In genomic region chr13:59607780-59608233, GRCh38 we compare ENCODE assay signal across 26 cellular contexts.
DNase-seq lines count a peak whose midpoint lies in the region; ATAC-seq and TF ChIP-seq lines count a peak whose summit lies in the region.
"Had no signal": no experiment of that assay in that cellular context is flagged by ENCODE, and none has a peak within 500 bp of the region (broad histone marks: within the 10 kb centered on the region; RNA-seq: fewer than 3 reads in every experiment).

No MANE protein-coding gene starts in this region.

- H3K27me3 Mint-ChIP-seq in Caco-2 (ENCODE audit: insufficient read depth, unreplicated experiment), result no peaks in the 10 kb centered on the region

- H3K4me1 Mint-ChIP-seq in Caco-2 (ENCODE audit: low read depth, unreplicated experiment), result peaks cover 22% of the 10 kb centered on the region
- H3K4me1 Mint-ChIP-seq: memory B cell, naive B cell, T-cell had no signal

- H3K27ac Mint-ChIP-seq in Caco-2 (ENCODE audit: unreplicated experiment), result peak overlapping the region; percentile 81
- H3K27ac Mint-ChIP-seq: activated CD8-positive, alpha-beta T cell treated with anti-CD3 and anti-CD28 coated beads, Interleukin-2, amount 10 ng/mL, durations not matched to agents 7 days and 5 days; memory B cell; naive B cell; T-cell had no signal

- 17% methylated on average over 1 of the region's 2 CpGs for WGBS in hepatocyte (ENCODE audit: low lambda C conversion rate, missing lambda C conversion rate)

- no peaks in the 10 kb centered on the region for H3K9me3 ChIP-seq in Caco-2
- no peaks in the 10 kb centered on the region for H3K9me3 ChIP-seq in hepatocyte (ENCODE audit: low read depth)
- H3K9me3 ChIP-seq: right atrium auricular region, SJCRH30 had no signal

- POLR2A ChIA-PET in Caco-2 (lab: Charles Lee), result no interaction called here

- H3K4me2 ChIP-seq in hepatocyte, result peak overlapping the region; percentile 61

- no peak overlapping the region for H3K4me3 ChIP-seq in Caco-2 (ENCODE audit: low read depth, low read length)
- no peak overlapping the region for H3K4me3 ChIP-seq in hepatocyte
- H3K4me3 ChIP-seq: heart right ventricle, right atrium auricular region, SJCRH30 had no signal

- H3K9me3 Mint-ChIP-seq in Caco-2 (ENCODE audit: unreplicated experiment), result peaks cover 26% of the 10 kb centered on the region

- BruUV-seq in Caco-2 (replicated peaks; lab: Mats Ljungman, UMichigan), result no TSS peak

- peak; percentile 57 to 69 for DNase-seq in Caco-2
- DNase-seq in HT-29 (ENCODE audit: low spot score), result peak; percentile 32
- DNase-seq in hepatocyte (ENCODE audit: low spot score), result no peak
- no peak for DNase-seq in putamen (ENCODE audit: low spot score)
- no peak for DNase-seq in cerebellar cortex (ENCODE audit: low spot score)
- no peak for DNase-seq in T-helper 2 cell
- DNase-seq: activated CD4-positive, alpha-beta T cell treated with anti-CD3 and anti-CD28 coated beads for 1 hour; activated CD8-positive, alpha-beta T cell treated with anti-CD3 and anti-CD28 coated beads, Interleukin-2, amount 10 ng/mL, durations not matched to agents 7 days and 5 days; activated gamma-delta T cell; DND-41; effector CD4-positive, alpha-beta T cell; foreskin keratinocyte; heart right ventricle; IMR-90; naive B cell; NCI-H1105; NCI-H2029 treated with DMSO at 0.1 percent for 48 hours; NK-92 treated with Interleukin-12 subunit alpha and Interleukin-12 subunit beta, amount 100 ng/mL, for 24 hours; occipital lobe; SJCRH30; stimulated activated naive CD8-positive, alpha-beta T cell treated with anti-CD3 and anti-CD28 coated beads, Interleukin-15, Interleukin-2, amounts not matched to agents 100 U/mL and 50 U/mL, for 24 hours; T-cell had no signal

- ATAC-seq in GM19324 (IDR thresholded peaks at IDR 0.05; ENCODE audit: low FRiP score, unreplicated experiment), result peak; percentile 50
- no peak for ATAC-seq in GM19455 (IDR thresholded peaks at IDR 0.05; ENCODE audit: unreplicated experiment)
- ATAC-seq: activated CD8-positive, alpha-beta T cell treated with anti-CD3 and anti-CD28 coated beads, Interleukin-2, amount 10 ng/mL, durations not matched to agents 7 days and 5 days; foreskin keratinocyte; heart right ventricle; stimulated activated naive CD8-positive, alpha-beta T cell treated with anti-CD3 and anti-CD28 coated beads, Interleukin-15, Interleukin-2, amounts not matched to agents 100 U/mL and 50 U/mL, for 24 hours; T-cell had no signal

- H3K4me1 ChIP-seq in Caco-2 (peaks cover 26% of the 10 kb centered on the region), hepatocyte (ENCODE audit: insufficient read depth) (peaks cover 9% of the 10 kb centered on the region)
- H3K4me1 ChIP-seq: foreskin keratinocyte, heart right ventricle, right atrium auricular region, SJCRH30 had no signal

- H3K27me3 ChIP-seq in Caco-2 (replicated peaks; ENCODE audit: control insufficient read depth, insufficient read depth, low read length) (no peaks in the 10 kb centered on the region), hepatocyte (no peaks in the 10 kb centered on the region)
- H3K27me3 ChIP-seq: foreskin keratinocyte, heart right ventricle, right atrium auricular region, SJCRH30 had no signal

- no peaks in the 10 kb centered on the region for H4K20me1 ChIP-seq in hepatocyte (ENCODE audit: insufficient read depth, poor library complexity, severe bottlenecking)

- H3K36me3 Mint-ChIP-seq in Caco-2 (ENCODE audit: insufficient read depth, unreplicated experiment), result no peaks in the 10 kb centered on the region
- H3K36me3 Mint-ChIP-seq: memory B cell, naive B cell, T-cell had no signal

- H3K4me3 Mint-ChIP-seq in Caco-2 (ENCODE audit: unreplicated experiment), result peak overlapping the region; percentile 55
- H3K4me3 Mint-ChIP-seq: activated CD8-positive, alpha-beta T cell treated with anti-CD3 and anti-CD28 coated beads, Interleukin-2, amount 10 ng/mL, durations not matched to agents 7 days and 5 days; memory B cell; naive B cell; T-cell had no signal

- intact Hi-C loops in Caco-2 (cut with micrococcal nuclease; ENCODE audit: unreplicated experiment), result loop anchor here (5.0 kb wide), 2 partner anchors 69 to 164 kb away; no protein-coding TSS in a partner anchor

- no peak overlapping the region for H2AFZ ChIP-seq in hepatocyte

- H3K36me3 ChIP-seq in Caco-2 (ENCODE audit: control insufficient read depth, insufficient read depth, low read length) (no peaks in the 10 kb centered on the region), hepatocyte (replicated peaks; ENCODE audit: insufficient read depth, low read depth) (no peaks in the 10 kb centered on the region)
- H3K36me3 ChIP-seq: heart right ventricle, right atrium auricular region, SJCRH30 had no signal

- H3K79me2 ChIP-seq in hepatocyte, result no peaks in the 10 kb centered on the region

- no peaks in the 10 kb centered on the region for H3K9me2 ChIP-seq in hepatocyte (replicated peaks; ENCODE audit: insufficient read depth)

- CTCF ChIA-PET in Caco-2 (lab: Charles Lee), result no interaction called here

- no peak for TF ChIP-seq CTCF in Caco-2 (IDR thresholded peaks at IDR 0.05; ENCODE audit: insufficient read depth in 1 of 2, low read depth in 1 of 2, low read length in 1 of 2, severe bottlenecking in 1 of 2, unreplicated experiment in 1 of 2)
- no peak for TF ChIP-seq CTCF in hepatocyte (IDR thresholded peaks at IDR 0.05; ENCODE audit: poor library complexity)

- peak overlapping the region; percentile 65 for H3K27ac ChIP-seq in hepatocyte
- H3K27ac ChIP-seq: foreskin keratinocyte, heart right ventricle, right atrium auricular region, SJCRH30 had no signal

Comparison
In these comparisons a context has a peak if more than half of its experiments do, and no peak if none do; other contexts are left out.
1. DNase-seq: peak in Caco-2 (2 of 2) and HT-29 (single experiment); none in hepatocyte (single experiment), putamen (single experiment), cerebellar cortex (single experiment) and T-helper 2 cell (0 of 5).